Comparison of ENCODE assay signal across 8 cellular contexts in the genomic region with DNA sequence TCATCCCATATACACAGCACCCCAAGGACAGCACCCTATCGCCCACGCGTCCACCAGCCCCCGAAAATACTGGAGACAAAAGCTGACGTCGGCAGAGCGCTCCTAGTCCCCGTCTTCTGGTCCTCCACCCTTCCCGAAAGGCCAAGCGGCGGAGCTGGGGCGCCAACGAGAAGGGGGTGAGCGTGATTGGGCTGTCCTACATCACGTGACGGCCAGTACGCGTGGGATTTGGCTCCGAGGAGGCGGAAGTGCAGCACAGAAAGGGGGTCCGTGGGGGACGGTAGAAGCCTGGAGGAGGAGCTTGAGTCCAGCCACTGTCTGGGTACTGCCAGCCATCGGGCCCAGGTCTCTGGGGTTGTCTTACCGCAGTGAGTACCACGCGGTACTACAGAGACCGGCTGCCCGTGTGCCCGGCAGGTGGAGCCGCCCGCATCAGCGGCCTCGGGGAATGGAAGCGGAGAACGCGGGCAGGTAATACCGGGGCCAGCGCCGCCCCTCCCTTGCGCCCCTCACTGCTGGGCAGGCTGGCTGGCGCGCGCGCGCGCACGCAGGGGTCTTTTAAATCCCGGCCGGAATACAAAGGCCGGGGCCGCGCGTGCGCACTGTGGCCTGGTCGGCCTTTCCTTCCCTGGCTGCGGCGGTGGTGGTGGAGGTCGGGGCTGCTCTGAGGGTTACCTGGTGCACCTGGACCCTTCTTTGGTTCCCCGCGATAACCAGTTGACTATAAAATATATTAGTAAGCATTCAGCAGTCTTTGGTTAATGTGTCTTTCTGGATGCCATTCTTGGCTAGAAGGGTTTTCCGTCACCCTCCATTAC. TPM values are rescaled to one million over a fixed set of nuclear protein-coding genes. Genes with fewer than 3 reads are reported as not detected.
DNase-seq lines count a peak whose midpoint lies in the region; ATAC-seq and TF ChIP-seq lines count a peak whose summit lies in the region.

TDG (plus strand) TSS at position 283 of the 818 bp plus-strand sequence; CDS start at position 449, 166 bp downstream.

- H3K9me3 ChIP-seq in OCI-LY7 (ENCODE audit: low read length) (no peaks in the 10 kb centered on the region), mononuclear cell (ENCODE audit: low read depth, low read length) (no peaks in the 10 kb centered on the region)

- ATAC-seq in GM21526 (IDR thresholded peaks at IDR 0.05; ENCODE audit: low FRiP score, unreplicated experiment) = peak; percentile 79

- peak within 1 kb of the TSS; percentile 72 for H2AFZ ChIP-seq in OCI-LY7 (ENCODE audit: low read length)

- H3K27me3 ChIP-seq in mononuclear cell (ENCODE audit: insufficient read depth, low read length) = no peaks in the 10 kb centered on the region

- no TSS peak for BruUV-seq in OCI-LY7 (replicated peaks; lab: Mats Ljungman, UMichigan)

- H3K79me2 ChIP-seq in OCI-LY7 (ENCODE audit: insufficient read depth, low read depth, low read length) = peaks cover 72% of the 10 kb centered on the region

- H3K4me3 ChIP-seq in OCI-LY7 (ENCODE audit: low read depth, low read length, poor library complexity, severe bottlenecking) = peak within 1 kb of the TSS; percentile 87
- peak within 1 kb of the TSS; percentile 70 for H3K4me3 ChIP-seq in mononuclear cell (ENCODE audit: low read length)

- peaks cover 34% of the 10 kb centered on the region for H3K36me3 ChIP-seq in OCI-LY7 (ENCODE audit: insufficient read depth, low read length)

- peak within 1 kb of the TSS; percentile 69 for H3K27ac ChIP-seq in OCI-LY7 (ENCODE audit: low read depth, low read length, poor library complexity, severe bottlenecking)

- POLR2A ChIA-PET in OCI-LY7 (lab: Charles Lee) = interaction anchor here (0.6 to 5.3 kb wide), 15 partner anchors 8 to 322 kb away, joined by 3 to 52 read pairs (median 6); partner anchors contain the start of genes HSP90B1 and NFYB

- TF ChIP-seq CTCF in OCI-LY7 (conservative IDR thresholded peaks at IDR 0.05; ENCODE audit: low read length) = peak; percentile 28; the same call in 1 of the 2 replicates

- CTCF ChIA-PET in OCI-LY7 (lab: Charles Lee; ENCODE audit: unreplicated experiment) = interaction anchor here (0.6 to 1.6 kb wide), 2 partner anchors 9 to 12 kb away, joined by 3 to 5 read pairs; a partner anchor contains a TSS

- H4K20me1 ChIP-seq in OCI-LY7 (ENCODE audit: insufficient read depth, low read length) = peaks cover 11% of the 10 kb centered on the region; the same call in 1 of the 2 replicates

- peak within 1 kb of the TSS; percentile 95 for H3K4me2 ChIP-seq in OCI-LY7 (ENCODE audit: low read length)

- DNase-seq in DMS 273 (lab: John Stamatoyannopoulos, UW; ENCODE audit: unreplicated experiment) = peak; percentile 98
- peak; percentile 82 for DNase-seq in HuH-7.5 (ENCODE audit: low spot score)
- DNase-seq in OCI-LY7 (ENCODE audit: low spot score) = peak; percentile 98
- DNase-seq in activated T-cell treated with anti-CD3 and anti-CD28 coated beads for 24 hours (ENCODE audit: low read depth) = peak; percentile 96
- DNase-seq in epidermal melanocyte (ENCODE audit: insufficient read length, low spot score) = peak; percentile 83
- DNase-seq in stimulated activated CD8-positive, alpha-beta memory T cell treated with anti-CD3 and anti-CD28 coated beads, Interleukin-4, amount 100 ng/mL, for 1 hour (ENCODE audit: low read depth in 2 of 2, low spot score in 1 of 2) = peak; percentile 88 to 93

- H3K9me2 ChIP-seq in OCI-LY7 (ENCODE audit: insufficient read depth, low read length) = no peaks in the 10 kb centered on the region

- intact Hi-C loops in OCI-LY7 (cut with micrococcal nuclease; ENCODE audit: unreplicated experiment) = loop anchor here (1.0 to 2.0 kb wide), 3 partner anchors 8 to 321 kb away; partner anchors contain the start of gene HSP90B1

- H3K4me1 ChIP-seq in OCI-LY7 (ENCODE audit: insufficient read depth, low read length, poor library complexity, severe bottlenecking) (peaks cover 40% of the 10 kb centered on the region), mononuclear cell (ENCODE audit: insufficient read depth, low read length) (peaks cover 46% of the 10 kb centered on the region)

RNA-seq across cellular contexts. Expression of gene TDG, which starts in this region (rescaled TPM):
- total RNA-seq in OCI-LY7 (2014; rRNA removed; shearing (Covaris generic)) = 39.4 and 43.3 TPM in 2 replicates
- total RNA-seq in OCI-LY7 (2022) = 49.1 and 55.3 TPM in 2 replicates
- total RNA-seq in mononuclear cell = 44.9 TPM

Comparison
In these comparisons a context has a peak if more than half of its experiments do, and no peak if none do; other contexts are left out.
1. Peak in every context shown above with its lines: DNase-seq, ATAC-seq, H3K4me3 ChIP-seq and H3K27ac ChIP-seq.